ENCODE assay signal across 22 cellular contexts in the genomic region with DNA sequence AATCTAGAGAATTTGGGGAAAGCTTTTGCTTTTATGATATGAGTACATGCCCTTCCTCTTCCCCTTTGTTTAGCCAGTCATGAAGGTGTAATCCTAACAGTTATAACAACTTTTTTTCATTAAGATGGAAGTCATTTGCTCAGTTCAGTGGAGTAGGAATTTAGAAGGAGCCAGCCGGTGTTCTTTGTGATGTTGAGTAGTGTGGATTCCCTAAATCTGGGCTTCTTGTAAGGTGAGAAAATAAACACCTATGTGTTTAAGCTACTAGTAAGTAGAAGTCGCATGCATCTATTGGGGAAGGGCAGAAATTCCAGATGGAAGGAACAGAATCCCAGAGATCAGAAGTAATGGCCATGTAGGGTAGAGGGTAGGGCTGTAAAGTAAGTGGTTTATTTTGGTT.
"Had no signal": no experiment of that assay in that cellular context is flagged by ENCODE, and none has a peak within 500 bp of the region (broad histone marks: within the 10 kb centered on the region; RNA-seq: fewer than 3 reads in every experiment).

No MANE protein-coding gene starts in this region.

- ATAC-seq: effector memory CD8-positive, alpha-beta T cell; gastrocnemius medialis; left ventricle myocardium superior; lower lobe of right lung; natural killer cell treated with Interleukin-12 subunit alpha and Interleukin-12 subunit beta and Interleukin-15 and Interleukin-18, amount 100 ng/mL, for 72 hours; sciatic nerve; stimulated activated effector memory CD8-positive, alpha-beta T cell treated with anti-CD3 and anti-CD28 coated beads, Interleukin-12 subunit alpha, Interleukin-12 subunit beta, amount 100 ng/mL, for 72 hours had no signal

- H3K27ac ChIP-seq: gastrocnemius medialis, hepatocyte, lower lobe of right lung, prostate gland, right atrium auricular region, stomach, thyroid gland, vagina had no signal

- H3K9me3 ChIP-seq: gastrocnemius medialis, lower lobe of right lung, prostate gland, right atrium auricular region, stomach, thyroid gland, vagina had no signal

- H3K36me3 ChIP-seq: gastrocnemius medialis, lower lobe of right lung, prostate gland, right atrium auricular region, stomach, thyroid gland, vagina had no signal

- H3K27me3 Mint-ChIP-seq: effector memory CD8-positive, alpha-beta T cell had no signal

- H3K27me3 ChIP-seq: gastrocnemius medialis, hepatocyte, right atrium auricular region, stomach, thyroid gland, vagina had no signal

- H3K9me3 Mint-ChIP-seq: natural killer cell treated with Interleukin-12 subunit alpha and Interleukin-12 subunit beta and Interleukin-15 and Interleukin-18, amount 100 ng/mL, for 72 hours; neural crest cell had no signal

- H3K27ac Mint-ChIP-seq: effector memory CD8-positive, alpha-beta T cell; natural killer cell treated with Interleukin-12 subunit alpha and Interleukin-12 subunit beta and Interleukin-15 and Interleukin-18, amount 100 ng/mL, for 72 hours; stimulated activated effector memory CD8-positive, alpha-beta T cell treated with anti-CD3 and anti-CD28 coated beads, Interleukin-12 subunit alpha, Interleukin-12 subunit beta, amount 100 ng/mL, for 72 hours had no signal

- H3K4me3 ChIP-seq: gastrocnemius medialis, hepatocyte, lower lobe of right lung, prostate gland, right atrium auricular region, smooth muscle cell, stomach, thyroid gland, vagina had no signal

- DNase-seq: cortex of kidney; effector memory CD8-positive, alpha-beta T cell; gastrocnemius medialis; head of caudate nucleus; left ventricle myocardium superior; lower lobe of right lung; stimulated activated CD4-positive, alpha-beta T cell treated with anti-CD3 and anti-CD28 coated beads, Interleukin-12 subunit alpha, Interleukin-12 subunit beta, amount 100 ng/mL, for 4 hours; stimulated activated CD4-positive, alpha-beta T cell treated with anti-CD3 and anti-CD28 coated beads, Interleukin-2, amount 100 ng/mL, for 24 hours; stimulated activated CD4-positive, alpha-beta T cell treated with anti-CD3 and anti-CD28 coated beads, Interleukin-4, amount 100 ng/mL, for 24 hours; stimulated activated naive CD4-positive, alpha-beta T cell treated with Interleukin-2 at 50 U/mL for 16 hours; stomach; thyroid gland; trophoblast cell had no signal

- H3K4me1 ChIP-seq: gastrocnemius medialis, lower lobe of right lung, prostate gland, right atrium auricular region, stomach, thyroid gland, vagina had no signal

- H3K36me3 Mint-ChIP-seq: natural killer cell treated with Interleukin-12 subunit alpha and Interleukin-12 subunit beta and Interleukin-15 and Interleukin-18, amount 100 ng/mL, for 72 hours; stimulated activated effector memory CD8-positive, alpha-beta T cell treated with anti-CD3 and anti-CD28 coated beads, Interleukin-12 subunit alpha, Interleukin-12 subunit beta, amount 100 ng/mL, for 72 hours had no signal

- H3K4me1 Mint-ChIP-seq: neural crest cell; stimulated activated effector memory CD8-positive, alpha-beta T cell treated with anti-CD3 and anti-CD28 coated beads, Interleukin-12 subunit alpha, Interleukin-12 subunit beta, amount 100 ng/mL, for 72 hours had no signal

- H3K4me3 Mint-ChIP-seq: effector memory CD8-positive, alpha-beta T cell; natural killer cell treated with Interleukin-12 subunit alpha and Interleukin-12 subunit beta and Interleukin-15 and Interleukin-18, amount 100 ng/mL, for 72 hours; neural crest cell; stimulated activated effector memory CD8-positive, alpha-beta T cell treated with anti-CD3 and anti-CD28 coated beads, Interleukin-12 subunit alpha, Interleukin-12 subunit beta, amount 100 ng/mL, for 72 hours had no signal
